ENCODE assay signal across 2 cellular contexts in genomic region chr17:45851022-45851421, GRCh38.
TF ChIP-seq lines count a peak whose summit lies in the region.

No MANE protein-coding gene starts in this region.

TF ChIP-seq in HepG2, 621 proteins besides CTCF, POLR2A, EP300 and RAD21:
- TF ChIP-seq, protein P1, sequence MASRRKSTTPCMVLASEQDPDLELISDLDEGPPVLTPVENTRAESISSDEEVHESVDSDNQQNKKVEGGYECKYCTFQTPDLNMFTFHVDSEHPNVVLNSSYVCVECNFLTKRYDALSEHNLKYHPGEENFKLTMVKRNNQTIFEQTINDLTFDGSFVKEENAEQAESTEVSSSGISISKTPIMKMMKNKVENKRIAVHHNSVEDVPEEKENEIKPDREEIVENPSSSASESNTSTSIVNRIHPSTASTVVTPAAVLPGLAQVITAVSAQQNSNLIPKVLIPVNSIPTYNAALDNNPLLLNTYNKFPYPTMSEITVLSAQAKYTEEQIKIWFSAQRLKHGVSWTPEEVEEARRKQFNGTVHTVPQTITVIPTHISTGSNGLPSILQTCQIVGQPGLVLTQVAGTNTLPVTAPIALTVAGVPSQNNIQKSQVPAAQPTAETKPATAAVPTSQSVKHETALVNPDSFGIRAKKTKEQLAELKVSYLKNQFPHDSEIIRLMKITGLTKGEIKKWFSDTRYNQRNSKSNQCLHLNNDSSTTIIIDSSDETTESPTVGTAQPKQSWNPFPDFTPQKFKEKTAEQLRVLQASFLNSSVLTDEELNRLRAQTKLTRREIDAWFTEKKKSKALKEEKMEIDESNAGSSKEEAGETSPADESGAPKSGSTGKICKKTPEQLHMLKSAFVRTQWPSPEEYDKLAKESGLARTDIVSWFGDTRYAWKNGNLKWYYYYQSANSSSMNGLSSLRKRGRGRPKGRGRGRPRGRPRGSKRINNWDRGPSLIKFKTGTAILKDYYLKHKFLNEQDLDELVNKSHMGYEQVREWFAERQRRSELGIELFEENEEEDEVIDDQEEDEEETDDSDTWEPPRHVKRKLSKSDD (CRISPR knock-in tag; IDR thresholded peaks at IDR 0.05; ENCODE audit: low read depth) = no peak
- TF ChIP-seq MNT (IDR thresholded peaks at IDR 0.05) = peak; percentile 96
- TF ChIP-seq RNF219 (CRISPR knock-in tag; IDR thresholded peaks at IDR 0.05) = no peak
- TF ChIP-seq, protein P2, sequence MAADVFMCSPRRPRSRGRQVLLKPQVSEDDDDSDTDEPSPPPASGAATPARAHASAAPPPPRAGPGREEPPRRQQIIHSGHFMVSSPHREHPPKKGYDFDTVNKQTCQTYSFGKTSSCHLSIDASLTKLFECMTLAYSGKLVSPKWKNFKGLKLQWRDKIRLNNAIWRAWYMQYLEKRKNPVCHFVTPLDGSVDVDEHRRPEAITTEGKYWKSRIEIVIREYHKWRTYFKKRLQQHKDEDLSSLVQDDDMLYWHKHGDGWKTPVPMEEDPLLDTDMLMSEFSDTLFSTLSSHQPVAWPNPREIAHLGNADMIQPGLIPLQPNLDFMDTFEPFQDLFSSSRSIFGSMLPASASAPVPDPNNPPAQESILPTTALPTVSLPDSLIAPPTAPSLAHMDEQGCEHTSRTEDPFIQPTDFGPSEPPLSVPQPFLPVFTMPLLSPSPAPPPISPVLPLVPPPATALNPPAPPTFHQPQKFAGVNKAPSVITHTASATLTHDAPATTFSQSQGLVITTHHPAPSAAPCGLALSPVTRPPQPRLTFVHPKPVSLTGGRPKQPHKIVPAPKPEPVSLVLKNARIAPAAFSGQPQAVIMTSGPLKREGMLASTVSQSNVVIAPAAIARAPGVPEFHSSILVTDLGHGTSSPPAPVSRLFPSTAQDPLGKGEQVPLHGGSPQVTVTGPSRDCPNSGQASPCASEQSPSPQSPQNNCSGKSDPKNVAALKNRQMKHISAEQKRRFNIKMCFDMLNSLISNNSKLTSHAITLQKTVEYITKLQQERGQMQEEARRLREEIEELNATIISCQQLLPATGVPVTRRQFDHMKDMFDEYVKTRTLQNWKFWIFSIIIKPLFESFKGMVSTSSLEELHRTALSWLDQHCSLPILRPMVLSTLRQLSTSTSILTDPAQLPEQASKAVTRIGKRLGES (CRISPR knock-in tag; IDR thresholded peaks at IDR 0.05; ENCODE audit: borderline replicate concordance) = no peak
- no peak for TF ChIP-seq SRSF9 (IDR thresholded peaks at IDR 0.05; ENCODE audit: borderline replicate concordance, insufficient read depth, low read depth, low read length, poor library complexity, severe bottlenecking)
- no peak for TF ChIP-seq ZNF7 (CRISPR knock-in tag; IDR thresholded peaks at IDR 0.05)
- no peak for TF ChIP-seq ZNF761 (CRISPR knock-in tag; conservative IDR thresholded peaks at IDR 0.05)

TF ChIP-seq in GM23338, 12 proteins besides CTCF, POLR2A, EP300 and RAD21:
- no peak for TF ChIP-seq POLR2AphosphoS5 (IDR thresholded peaks at IDR 0.05; ENCODE audit: low read depth)
- no peak for TF ChIP-seq JUNB (IDR thresholded peaks at IDR 0.05; ENCODE audit: unreplicated experiment)
